1 cellular context compared by ENCODE assay signal in genomic region chr14:39266871-39267591, GRCh38.
TF ChIP-seq lines count a peak whose summit lies in the region.

No MANE protein-coding gene starts in this region.

TF ChIP-seq in HepG2, 621 proteins besides CTCF, POLR2A, EP300 and RAD21 (continued from another document and continues in another):
- TF ChIP-seq PATZ1 (CRISPR knock-in tag; IDR thresholded peaks at IDR 0.05) (peak; percentile 52), ZNF720 (CRISPR knock-in tag; IDR thresholded peaks at IDR 0.05) (no peak), ZNF431 (CRISPR knock-in tag; IDR thresholded peaks at IDR 0.05; ENCODE audit: borderline replicate concordance, low read depth) (peak; percentile 44; the same call in 1 of the 2 replicates), ZBTB7A (CRISPR knock-in tag; IDR thresholded peaks at IDR 0.05) (peak; percentile 86; the same call in 1 of the 2 replicates), ZNF550 (CRISPR knock-in tag; IDR thresholded peaks at IDR 0.05; ENCODE audit: borderline replicate concordance) (no peak; the same call in 1 of the 2 replicates), MXD4 (CRISPR knock-in tag; IDR thresholded peaks at IDR 0.05) (0 out of 2 replicates have a peak, but pooled peaks have one; percentile 86), U2AF1 (optimal IDR thresholded peaks at IDR 0.05; ENCODE audit: low read depth, low read length) (no peak), TIGD3 (CRISPR knock-in tag; IDR thresholded peaks at IDR 0.05; ENCODE audit: borderline replicate concordance) (no peak), SIN3B (IDR thresholded peaks at IDR 0.05; ENCODE audit: low read length) (0 out of 2 replicates have a peak, but pooled peaks have one; percentile 20), ZBTB4 (CRISPR knock-in tag; IDR thresholded peaks at IDR 0.05; ENCODE audit: borderline replicate concordance) (peak; percentile 94; the same call in 1 of the 2 replicates), JDP2 (CRISPR knock-in tag; IDR thresholded peaks at IDR 0.05; ENCODE audit: borderline replicate concordance) (peak; percentile 24; the same call in 1 of the 2 replicates), KAT2B (IDR thresholded peaks at IDR 0.05; ENCODE audit: borderline replicate concordance, low read depth, low read length) (no peak), ZEB1 (IDR thresholded peaks at IDR 0.05; ENCODE audit: insufficient replicate concordance, low read depth) (no peak), MAFF (IDR thresholded peaks at IDR 0.05; ENCODE audit: low read depth, low read length) (no peak; the same call in 1 of the 2 replicates), ZNF724P (CRISPR knock-in tag; IDR thresholded peaks at IDR 0.05; ENCODE audit: borderline replicate concordance) (peak; percentile 32; the same call in 1 of the 2 replicates), LCORL (IDR thresholded peaks at IDR 0.05) (no peak; the same call in 1 of the 2 replicates), LCORL (CRISPR knock-in tag; IDR thresholded peaks at IDR 0.05) (peak; percentile 83), NFATC3 (CRISPR knock-in tag; IDR thresholded peaks at IDR 0.05) (no peak; the same call in 1 of the 2 replicates), ZFP90 (CRISPR knock-in tag; IDR thresholded peaks at IDR 0.05; ENCODE audit: borderline replicate concordance) (peak; percentile 95), TMF1 (CRISPR knock-in tag; IDR thresholded peaks at IDR 0.05; ENCODE audit: low read depth) (peak; percentile 83; the same call in 1 of the 2 replicates), HOXA7 (CRISPR knock-in tag; IDR thresholded peaks at IDR 0.05) (no peak), RXRB (CRISPR knock-in tag; IDR thresholded peaks at IDR 0.05; ENCODE audit: borderline replicate concordance) (peak; percentile 69), ZNF670 (CRISPR knock-in tag; IDR thresholded peaks at IDR 0.05; ENCODE audit: borderline replicate concordance) (peak; percentile 68; the same call in 1 of the 2 replicates), ZNF234 (CRISPR knock-in tag; conservative IDR thresholded peaks at IDR 0.05) (peak; percentile 92), TRIM22 (IDR thresholded peaks at IDR 0.05) (no peak), RNF219 (CRISPR knock-in tag; IDR thresholded peaks at IDR 0.05) (peak; percentile 90), KAT7 (CRISPR knock-in tag; IDR thresholded peaks at IDR 0.05; ENCODE audit: borderline replicate concordance) (peak; percentile 95; the same call in 1 of the 2 replicates), ZNF891 (CRISPR knock-in tag; IDR thresholded peaks at IDR 0.05) (peak; percentile 98), RFXANK (CRISPR knock-in tag; IDR thresholded peaks at IDR 0.05) (peak; percentile 89), MXI1 (IDR thresholded peaks at IDR 0.05; ENCODE audit: borderline replicate concordance, low read depth, low read length) (no peak; the same call in 1 of the 3 replicates), CAMTA2 (CRISPR knock-in tag; IDR thresholded peaks at IDR 0.05; ENCODE audit: borderline replicate concordance) (peak; percentile 99), ZNF790 (CRISPR knock-in tag; IDR thresholded peaks at IDR 0.05; ENCODE audit: borderline replicate concordance) (peak; percentile 95), ZNF333 (CRISPR knock-in tag; IDR thresholded peaks at IDR 0.05; ENCODE audit: borderline replicate concordance) (peak; percentile 88), NFKBIZ (CRISPR knock-in tag; IDR thresholded peaks at IDR 0.05) (0 out of 2 replicates have a peak, but pooled peaks have one; percentile 80)
- TF ChIP-seq, protein P1, sequence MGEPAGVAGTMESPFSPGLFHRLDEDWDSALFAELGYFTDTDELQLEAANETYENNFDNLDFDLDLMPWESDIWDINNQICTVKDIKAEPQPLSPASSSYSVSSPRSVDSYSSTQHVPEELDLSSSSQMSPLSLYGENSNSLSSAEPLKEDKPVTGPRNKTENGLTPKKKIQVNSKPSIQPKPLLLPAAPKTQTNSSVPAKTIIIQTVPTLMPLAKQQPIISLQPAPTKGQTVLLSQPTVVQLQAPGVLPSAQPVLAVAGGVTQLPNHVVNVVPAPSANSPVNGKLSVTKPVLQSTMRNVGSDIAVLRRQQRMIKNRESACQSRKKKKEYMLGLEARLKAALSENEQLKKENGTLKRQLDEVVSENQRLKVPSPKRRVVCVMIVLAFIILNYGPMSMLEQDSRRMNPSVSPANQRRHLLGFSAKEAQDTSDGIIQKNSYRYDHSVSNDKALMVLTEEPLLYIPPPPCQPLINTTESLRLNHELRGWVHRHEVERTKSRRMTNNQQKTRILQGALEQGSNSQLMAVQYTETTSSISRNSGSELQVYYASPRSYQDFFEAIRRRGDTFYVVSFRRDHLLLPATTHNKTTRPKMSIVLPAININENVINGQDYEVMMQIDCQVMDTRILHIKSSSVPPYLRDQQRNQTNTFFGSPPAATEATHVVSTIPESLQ (CRISPR knock-in tag; conservative IDR thresholded peaks at IDR 0.05): no peak
- TF ChIP-seq, protein P2, sequence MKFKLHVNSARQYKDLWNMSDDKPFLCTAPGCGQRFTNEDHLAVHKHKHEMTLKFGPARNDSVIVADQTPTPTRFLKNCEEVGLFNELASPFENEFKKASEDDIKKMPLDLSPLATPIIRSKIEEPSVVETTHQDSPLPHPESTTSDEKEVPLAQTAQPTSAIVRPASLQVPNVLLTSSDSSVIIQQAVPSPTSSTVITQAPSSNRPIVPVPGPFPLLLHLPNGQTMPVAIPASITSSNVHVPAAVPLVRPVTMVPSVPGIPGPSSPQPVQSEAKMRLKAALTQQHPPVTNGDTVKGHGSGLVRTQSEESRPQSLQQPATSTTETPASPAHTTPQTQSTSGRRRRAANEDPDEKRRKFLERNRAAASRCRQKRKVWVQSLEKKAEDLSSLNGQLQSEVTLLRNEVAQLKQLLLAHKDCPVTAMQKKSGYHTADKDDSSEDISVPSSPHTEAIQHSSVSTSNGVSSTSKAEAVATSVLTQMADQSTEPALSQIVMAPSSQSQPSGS (CRISPR knock-in tag; IDR thresholded peaks at IDR 0.05): peak; percentile 70
- TF ChIP-seq, protein P3, sequence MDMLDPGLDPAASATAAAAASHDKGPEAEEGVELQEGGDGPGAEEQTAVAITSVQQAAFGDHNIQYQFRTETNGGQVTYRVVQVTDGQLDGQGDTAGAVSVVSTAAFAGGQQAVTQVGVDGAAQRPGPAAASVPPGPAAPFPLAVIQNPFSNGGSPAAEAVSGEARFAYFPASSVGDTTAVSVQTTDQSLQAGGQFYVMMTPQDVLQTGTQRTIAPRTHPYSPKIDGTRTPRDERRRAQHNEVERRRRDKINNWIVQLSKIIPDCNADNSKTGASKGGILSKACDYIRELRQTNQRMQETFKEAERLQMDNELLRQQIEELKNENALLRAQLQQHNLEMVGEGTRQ (IDR thresholded peaks at IDR 0.05; ENCODE audit: low read depth, low read length): no peak
- TF ChIP-seq, protein P3 (CRISPR knock-in tag; IDR thresholded peaks at IDR 0.05; ENCODE audit: borderline replicate concordance): no peak; the same call in 1 of the 2 replicates
- TF ChIP-seq, protein P4, sequence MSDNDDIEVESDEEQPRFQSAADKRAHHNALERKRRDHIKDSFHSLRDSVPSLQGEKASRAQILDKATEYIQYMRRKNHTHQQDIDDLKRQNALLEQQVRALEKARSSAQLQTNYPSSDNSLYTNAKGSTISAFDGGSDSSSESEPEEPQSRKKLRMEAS (IDR thresholded peaks at IDR 0.05): peak; percentile 84
